In genomic region chr2:106208874-106209273, GRCh38 we compare ENCODE assay signal across 1 cellular context.
TF ChIP-seq lines count a peak whose summit lies in the region.

No MANE protein-coding gene starts in this region.

TF ChIP-seq in K562, 482 proteins besides CTCF, POLR2A, EP300 and RAD21 (continued from another document):
- peak; percentile 78 for TF ChIP-seq ZBTB40 (IDR thresholded peaks at IDR 0.05)
- no peak for TF ChIP-seq ZBTB40 (CRISPR knock-in tag; IDR thresholded peaks at IDR 0.05)
TF ChIP-seq in K562: peak in this region for 34.
